ENCODE assay signal across 23 cellular contexts in genomic region chr16:66131895-66132294, GRCh38.
A peak's percentile ranks its signal among the peaks of the same experiment; 100 is the strongest.
DNase-seq lines count a peak whose midpoint lies in the region; ATAC-seq, FAIRE-seq and TF ChIP-seq lines count a peak whose summit lies in the region.
"Had no signal": no experiment of that assay in that cellular context is flagged by ENCODE, and none has a peak within 500 bp of the region (broad histone marks: within the 10 kb centered on the region; RNA-seq: fewer than 3 reads in every experiment).

No MANE protein-coding gene starts in this region.

- DNase-seq in HCT116 (ENCODE audit: low read depth, low spot score) (no peak), astrocyte (ENCODE audit: low read depth) (peak; percentile 68), left lung (no peak), upper lobe of right lung (no peak)
- no peak for DNase-seq in naive thymus-derived CD4-positive, alpha-beta T cell
- no peak for DNase-seq in activated CD4-positive, CD25-positive, alpha-beta regulatory T cell treated with anti-CD3 and anti-CD28 coated beads, Interleukin-2, amount 50 U/mL, for 72 hours
- DNase-seq in activated T-cell treated with anti-CD3 and anti-CD28 coated beads, Interleukin-2, amount 50 U/mL, for 48 hours: no peak
- DNase-seq: activated B cell treated with CpG ODN at 0.5 μM for 24 hours; activated CD4-positive, alpha-beta memory T cell treated with anti-CD3 and anti-CD28 coated beads for 36 hours; activated gamma-delta T cell treated with Interleukin-2 at 50 U/mL for 16 hours; CD8-positive, alpha-beta memory T cell; DMS53; heart left ventricle; Peyer's patch; stimulated activated CD4-positive, alpha-beta T cell treated with anti-CD3 and anti-CD28 coated beads, Interleukin-1b, Interleukin-23, amount 100 ng/mL, for 48 hours; T-helper 9 cell had no signal

- TF ChIP-seq POLR2A in HCT116 (IDR thresholded peaks at IDR 0.05; ENCODE audit: borderline replicate concordance, extremely low read depth, insufficient read depth, insufficient read length): no peak

- peaks cover 37% of the 10 kb centered on the region for H3K4me1 Mint-ChIP-seq in astrocyte (ENCODE audit: low read depth, unreplicated experiment)
- H3K4me1 Mint-ChIP-seq in naive thymus-derived CD4-positive, alpha-beta T cell: no peaks in the 10 kb centered on the region
- H3K4me1 Mint-ChIP-seq: activated B cell treated with CpG ODN at 0.5 μM for 24 hours; CD8-positive, alpha-beta memory T cell; stimulated activated effector memory CD8-positive, alpha-beta T cell treated with anti-CD3 and anti-CD28 coated beads, Interleukin-12 subunit alpha, Interleukin-12 subunit beta, amount 100 ng/mL, for 72 hours had no signal

- no peaks in the 10 kb centered on the region for H3K9me3 ChIP-seq in HCT116 (ENCODE audit: control insufficient read depth in 1 of 2, insufficient read depth in 1 of 2, low read depth in 1 of 2, low read length in 2 of 2)
- no peaks in the 10 kb centered on the region for H3K9me3 ChIP-seq in astrocyte (ENCODE audit: insufficient read depth, low read depth, low read length)
- no peaks in the 10 kb centered on the region for H3K9me3 ChIP-seq in left lung
- H3K9me3 ChIP-seq in upper lobe of right lung: no peaks in the 10 kb centered on the region
- no peaks in the 10 kb centered on the region for H3K9me3 ChIP-seq in naive thymus-derived CD4-positive, alpha-beta T cell (ENCODE audit: control insufficient read depth in 2 of 3, low read length in 3 of 3)
- H3K9me3 ChIP-seq: heart left ventricle, Peyer's patch, prostate gland, suprapubic skin had no signal

- POLR2A ChIA-PET in HCT116 (lab: Charles Lee): no interaction called here
- POLR2A ChIA-PET in naive thymus-derived CD4-positive, alpha-beta T cell (lab: Charles Lee): no interaction called here

- H3K4me1 ChIP-seq in HCT116 (ENCODE audit: control insufficient read depth in 1 of 2, insufficient read depth in 2 of 2, low read length in 2 of 2) (peaks cover 2 to 21% of the 10 kb centered on the region in 2 experiments; a peak in 3 of 4 replicates), astrocyte (ENCODE audit: insufficient read depth, low read length) (peaks cover 42% of the 10 kb centered on the region), left lung (no peaks in the 10 kb centered on the region), upper lobe of right lung (peaks cover 13% of the 10 kb centered on the region)
- no peaks in the 10 kb centered on the region for H3K4me1 ChIP-seq in naive thymus-derived CD4-positive, alpha-beta T cell (ENCODE audit: control insufficient read depth in 2 of 2, insufficient read depth in 2 of 2, low read length in 2 of 2)
- H3K4me1 ChIP-seq: Peyer's patch, prostate gland had no signal

- H2AFZ ChIP-seq in HCT116 (ENCODE audit: low read depth, low read length, poor library complexity, severe bottlenecking) (no peak overlapping the region), astrocyte (ENCODE audit: low read depth, low read length) (no peak overlapping the region)
- H2AFZ ChIP-seq: GM23338, neural progenitor cell had no signal

- H3K79me2 ChIP-seq in HCT116 (ENCODE audit: insufficient read depth, low read length) (no peaks in the 10 kb centered on the region), astrocyte (ENCODE audit: insufficient read depth, low read length) (no peaks in the 10 kb centered on the region)

- peaks cover 4% of the 10 kb centered on the region for H3K9me3 Mint-ChIP-seq in astrocyte (ENCODE audit: unreplicated experiment)
- H3K9me3 Mint-ChIP-seq in naive thymus-derived CD4-positive, alpha-beta T cell: peaks cover 0 to 3% (median 0%) of the 10 kb centered on the region in 11 donors
- H3K9me3 Mint-ChIP-seq: activated B cell treated with CpG ODN at 0.5 μM for 24 hours; activated CD4-positive, alpha-beta memory T cell treated with anti-CD3 and anti-CD28 coated beads for 36 hours; CD8-positive, alpha-beta memory T cell; dendritic cell treated with granulocyte-macrophage colony-stimulating factor and Interleukin-4, amounts not matched to agents 40 ng/mL and 50 ng/mL, for 4 days; neural progenitor cell; stimulated activated effector memory CD8-positive, alpha-beta T cell treated with anti-CD3 and anti-CD28 coated beads, Interleukin-12 subunit alpha, Interleukin-12 subunit beta, amount 100 ng/mL, for 72 hours had no signal

- no peaks in the 10 kb centered on the region for H3K9me2 ChIP-seq in HCT116 (ENCODE audit: insufficient read depth)

- H3K4me2 ChIP-seq in HCT116 (ENCODE audit: low read length) (peak overlapping the region; percentile 30; the same call in 1 of the 2 replicates), astrocyte (ENCODE audit: low read length) (peak overlapping the region; percentile 67)
- H3K4me2 ChIP-seq: GM23338, neural progenitor cell had no signal

- CTCF ChIA-PET in HCT116 (lab: Charles Lee): no interaction called here
- CTCF ChIA-PET in naive thymus-derived CD4-positive, alpha-beta T cell (lab: Charles Lee): no interaction called here

- H3K4me3 ChIP-seq in HCT116 (replicated peaks in 1 of 2; ENCODE audit: low read depth in 1 of 2, low read length in 2 of 2) (no peak overlapping the region), astrocyte (ENCODE audit: insufficient read depth, low read depth, low read length) (no peak overlapping the region), left lung (peak overlapping the region; percentile 6 to 14), upper lobe of right lung (peak overlapping the region; percentile 39)
- H3K4me3 ChIP-seq in naive thymus-derived CD4-positive, alpha-beta T cell (ENCODE audit: low read length): no peak overlapping the region
- H3K4me3 ChIP-seq: GM23338, heart left ventricle, neural progenitor cell, Peyer's patch, prostate gland, suprapubic skin had no signal

- no peaks in the 10 kb centered on the region for H3K36me3 Mint-ChIP-seq in astrocyte (ENCODE audit: low read depth, unreplicated experiment)
- H3K36me3 Mint-ChIP-seq in naive thymus-derived CD4-positive, alpha-beta T cell: peaks cover 0 to 6% (median 0%) of the 10 kb centered on the region in 5 donors
- H3K36me3 Mint-ChIP-seq: activated CD4-positive, alpha-beta memory T cell treated with anti-CD3 and anti-CD28 coated beads for 36 hours; CD8-positive, alpha-beta memory T cell; neural progenitor cell; stimulated activated effector memory CD8-positive, alpha-beta T cell treated with anti-CD3 and anti-CD28 coated beads, Interleukin-12 subunit alpha, Interleukin-12 subunit beta, amount 100 ng/mL, for 72 hours had no signal

- H3K4me3 Mint-ChIP-seq in astrocyte (ENCODE audit: unreplicated experiment): no peak overlapping the region
- H3K4me3 Mint-ChIP-seq in naive thymus-derived CD4-positive, alpha-beta T cell: no peak overlapping the region
- H3K4me3 Mint-ChIP-seq: activated B cell treated with CpG ODN at 0.5 μM for 24 hours; activated CD4-positive, alpha-beta memory T cell treated with anti-CD3 and anti-CD28 coated beads for 36 hours; CD8-positive, alpha-beta memory T cell; dendritic cell treated with granulocyte-macrophage colony-stimulating factor and Interleukin-4, amounts not matched to agents 40 ng/mL and 50 ng/mL, for 4 days; GM23338; neural progenitor cell; stimulated activated effector memory CD8-positive, alpha-beta T cell treated with anti-CD3 and anti-CD28 coated beads, Interleukin-12 subunit alpha, Interleukin-12 subunit beta, amount 100 ng/mL, for 72 hours had no signal

- intact Hi-C loops in HCT116 (cut with micrococcal nuclease): no loop called here
- intact Hi-C loops in left lung (cut with DNase I): no loop called here
- intact Hi-C loops in upper lobe of right lung (cut with DNase I): no loop called here
- intact Hi-C loops in naive thymus-derived CD4-positive, alpha-beta T cell (cut with micrococcal nuclease): no loop called here

- H3K27ac Mint-ChIP-seq in astrocyte (ENCODE audit: unreplicated experiment): peak overlapping the region; percentile 53
- H3K27ac Mint-ChIP-seq in naive thymus-derived CD4-positive, alpha-beta T cell: no peak overlapping the region
- H3K27ac Mint-ChIP-seq: activated B cell treated with CpG ODN at 0.5 μM for 24 hours; activated CD4-positive, alpha-beta memory T cell treated with anti-CD3 and anti-CD28 coated beads for 36 hours; CD8-positive, alpha-beta memory T cell; dendritic cell treated with granulocyte-macrophage colony-stimulating factor and Interleukin-4, amounts not matched to agents 40 ng/mL and 50 ng/mL, for 4 days; GM23338; neural progenitor cell; stimulated activated effector memory CD8-positive, alpha-beta T cell treated with anti-CD3 and anti-CD28 coated beads, Interleukin-12 subunit alpha, Interleukin-12 subunit beta, amount 100 ng/mL, for 72 hours had no signal

- FAIRE-seq in astrocyte (lab: Jason Lieb, UNC): no peak

- H4K20me1 ChIP-seq in HCT116 (ENCODE audit: insufficient read depth) (no peaks in the 10 kb centered on the region), astrocyte (ENCODE audit: insufficient read depth, low read length) (no peaks in the 10 kb centered on the region)

- H3K9ac ChIP-seq in HCT116 (ENCODE audit: low read length): no peak overlapping the region
- peak overlapping the region; percentile 0 for H3K9ac ChIP-seq in astrocyte (ENCODE audit: low read length)
- H3K9ac ChIP-seq: neural progenitor cell had no signal

- no TSS peak for BruUV-seq in HCT116 (replicated peaks; lab: Mats Ljungman, UMichigan)

- no peak overlapping the region for H3K27ac ChIP-seq in HCT116 (ENCODE audit: low read depth, low read length)
- H3K27ac ChIP-seq in astrocyte (ENCODE audit: low read depth, low read length): peak overlapping the region; percentile 72
- peak overlapping the region in 1 of 2 donors; percentile 72 for H3K27ac ChIP-seq in left lung
- peak overlapping the region; percentile 77 for H3K27ac ChIP-seq in upper lobe of right lung
- no peak overlapping the region for H3K27ac ChIP-seq in naive thymus-derived CD4-positive, alpha-beta T cell (ENCODE audit: low read depth, low read length)
- H3K27ac ChIP-seq: neural progenitor cell, Peyer's patch, prostate gland, suprapubic skin had no signal

- peaks cover 23% of the 10 kb centered on the region for H3K27me3 Mint-ChIP-seq in astrocyte (ENCODE audit: low read depth, unreplicated experiment)
- H3K27me3 Mint-ChIP-seq in naive thymus-derived CD4-positive, alpha-beta T cell: peaks cover 34 to 64% (median 50%) of the 10 kb centered on the region in 5 donors

- TF ChIP-seq CTCF in HCT116 (IDR thresholded peaks at IDR 0.05 in 2 of 3, conservative IDR thresholded peaks at IDR 0.05 in 1 of 3; ENCODE audit: borderline replicate concordance in 1 of 3, insufficient read depth in 1 of 3, low read depth in 2 of 3, low read length in 2 of 3) (no peak), astrocyte (IDR thresholded peaks at IDR 0.05; ENCODE audit: insufficient read depth, low read depth, low read length) (no peak), left lung (IDR thresholded peaks at IDR 0.05) (no peak), upper lobe of right lung (IDR thresholded peaks at IDR 0.05) (no peak)

- ATAC-seq in HCT116 (no peak), left lung (no peak), upper lobe of right lung (no peak)
- no peak for ATAC-seq in naive thymus-derived CD4-positive, alpha-beta T cell
- ATAC-seq: GM23338; heart left ventricle; left lobe of liver; stimulated activated effector memory CD8-positive, alpha-beta T cell treated with anti-CD3 and anti-CD28 coated beads, Interleukin-12 subunit alpha, Interleukin-12 subunit beta, amount 100 ng/mL, for 72 hours had no signal

- RAD21 ChIA-PET in HCT116 (lab: Charles Lee; ENCODE audit: low non-redundant PET in 1 of 2, low total read pairs in 2 of 2, uncharacterized antibody in 2 of 2, unreplicated experiment in 2 of 2): no interaction called here

- TF ChIP-seq RAD21 in HCT116 (IDR thresholded peaks at IDR 0.05; ENCODE audit: low read depth): no peak

- peaks cover 30% of the 10 kb centered on the region; the same call in 1 of the 2 replicates for H3K27me3 ChIP-seq in HCT116 (ENCODE audit: insufficient read depth, low read length)
- H3K27me3 ChIP-seq in astrocyte (ENCODE audit: insufficient read depth, low read length): no peaks in the 10 kb centered on the region
- H3K27me3 ChIP-seq in left lung: peaks cover 7 to 37% of the 10 kb centered on the region in 2 donors
- peaks cover 4% of the 10 kb centered on the region for H3K27me3 ChIP-seq in upper lobe of right lung
- H3K27me3 ChIP-seq in naive thymus-derived CD4-positive, alpha-beta T cell (ENCODE audit: control insufficient read depth in 2 of 2, insufficient read depth in 2 of 2, low read length in 2 of 2): peaks cover 0 to 2% of the 10 kb centered on the region in 2 donors
- H3K27me3 ChIP-seq: Peyer's patch, suprapubic skin had no signal

- H3K36me3 ChIP-seq in HCT116 (ENCODE audit: control insufficient read depth in 1 of 2, insufficient read depth in 2 of 2, low read length in 2 of 2) (no peaks in the 10 kb centered on the region), astrocyte (ENCODE audit: insufficient read depth, low read length) (no peaks in the 10 kb centered on the region), left lung (no peaks in the 10 kb centered on the region), upper lobe of right lung (no peaks in the 10 kb centered on the region)
- H3K36me3 ChIP-seq in naive thymus-derived CD4-positive, alpha-beta T cell (ENCODE audit: control insufficient read depth in 2 of 3, insufficient read depth in 3 of 3, low read length in 3 of 3): no peaks in the 10 kb centered on the region
- H3K36me3 ChIP-seq: heart left ventricle, neural progenitor cell, Peyer's patch, prostate gland, suprapubic skin had no signal

Comparison
In these comparisons a context has a peak if more than half of its experiments do, and no peak if none do; other contexts are left out.
1. H3K27ac ChIP-seq: peak in astrocyte (single experiment) and upper lobe of right lung (single experiment); none in HCT116 (single experiment) and naive thymus-derived CD4-positive, alpha-beta T cell (single experiment).
2. H3K4me3 ChIP-seq: peak in left lung (2 of 2) and upper lobe of right lung (single experiment); none in HCT116 (0 of 2), astrocyte (single experiment) and naive thymus-derived CD4-positive, alpha-beta T cell (single experiment).